In genomic region chr2:205758051-205758450, GRCh38 we compare ENCODE assay signal across 11 cellular contexts.
DNase-seq lines count a peak whose midpoint lies in the region; ATAC-seq, FAIRE-seq and TF ChIP-seq lines count a peak whose summit lies in the region.
"Had no signal": no experiment of that assay in that cellular context is flagged by ENCODE, and none has a peak within 500 bp of the region (broad histone marks: within the 10 kb centered on the region; RNA-seq: fewer than 3 reads in every experiment).

No MANE protein-coding gene starts in this region.

- no peaks in the 10 kb centered on the region for H4K20me1 ChIP-seq in astrocyte (ENCODE audit: insufficient read depth, low read length)

- H3K27me3 ChIP-seq in astrocyte (ENCODE audit: insufficient read depth, low read length) (no peaks in the 10 kb centered on the region), heart left ventricle (no peaks in the 10 kb centered on the region), stomach (no peaks in the 10 kb centered on the region), BE2C (no peaks in the 10 kb centered on the region)

- DNase-seq in HCEC 1CT, result peak; percentile 62
- peak; percentile 94 for DNase-seq in astrocyte (ENCODE audit: low read depth)
- DNase-seq in heart left ventricle, result no peak
- no peak for DNase-seq in stomach
- no peak for DNase-seq in BE2C
- DNase-seq in activated CD4-positive, alpha-beta T cell treated with anti-CD3 and anti-CD28 coated beads, Interleukin-2, amount 50 U/mL, for 4 hours, result no peak
- no peak for DNase-seq in putamen (ENCODE audit: low spot score)
- DNase-seq in kidney glomerular epithelial cell (lab: John Stamatoyannopoulos, UW), result no peak
- DNase-seq: cerebellar nuclear complex; NK-92 treated with Interleukin-12 subunit alpha and Interleukin-12 subunit beta, amount 100 ng/mL, for 24 hours had no signal

- no peak overlapping the region for H3K4me3 Mint-ChIP-seq in astrocyte (ENCODE audit: unreplicated experiment)

- H3K4me1 ChIP-seq in astrocyte (ENCODE audit: insufficient read depth, low read length) (peaks cover 60% of the 10 kb centered on the region), heart left ventricle (peaks cover 0 to 52% (median 12%) of the 10 kb centered on the region in 12 donors), stomach (peaks cover 5 to 84% (median 38%) of the 10 kb centered on the region in 4 donors), BE2C (peaks cover 16% of the 10 kb centered on the region)

- H3K9me3 ChIP-seq in astrocyte (ENCODE audit: insufficient read depth, low read depth, low read length), result no peaks in the 10 kb centered on the region
- H3K9me3 ChIP-seq in heart left ventricle, result no peaks in the 10 kb centered on the region
- no peaks in the 10 kb centered on the region for H3K9me3 ChIP-seq in stomach
- no peaks in the 10 kb centered on the region for H3K9me3 ChIP-seq in BE2C
- H3K9me3 ChIP-seq: neutrophil had no signal

- no peak for TF ChIP-seq EP300 in stomach (IDR thresholded peaks at IDR 0.05)

- H3K4me3 ChIP-seq in astrocyte (ENCODE audit: insufficient read depth, low read depth, low read length), result no peak overlapping the region
- no peak overlapping the region for H3K4me3 ChIP-seq in heart left ventricle
- no peak overlapping the region for H3K4me3 ChIP-seq in stomach
- H3K4me3 ChIP-seq in BE2C (ENCODE audit: low read depth, low read length), result no peak overlapping the region

- peak overlapping the region; percentile 11 for H3K27ac Mint-ChIP-seq in astrocyte (ENCODE audit: unreplicated experiment)

- H3K4me2 ChIP-seq in astrocyte (ENCODE audit: low read length), result peak overlapping the region; percentile 57

- H2AFZ ChIP-seq in astrocyte (ENCODE audit: low read depth, low read length), result no peak overlapping the region

- H3K4me1 Mint-ChIP-seq in astrocyte (ENCODE audit: low read depth, unreplicated experiment), result peaks cover 40% of the 10 kb centered on the region

- peak overlapping the region; percentile 37 for H3K9ac ChIP-seq in astrocyte (ENCODE audit: low read length)

- peak; percentile 40 to 72 (median 50) for ATAC-seq in heart left ventricle

- peaks cover 9% of the 10 kb centered on the region for H3K27me3 Mint-ChIP-seq in astrocyte (ENCODE audit: low read depth, unreplicated experiment)

- intact Hi-C loops in heart left ventricle (cut with DNase I), result loop anchor here in 4 of 10 donors (5.0 kb wide), 2 partner anchors 51 to 71 kb away; no protein-coding TSS in a partner anchor
- intact Hi-C loops in stomach (cut with DNase I; ENCODE audit: low total_unique reads), result no loop called here

- WGBS in heart left ventricle, 4 donors, result 54 to 65% (median 59%) methylated on average over 4 of the region's 4 CpGs
- WGBS in stomach, 5 donors, result 53 to 78% (median 72%) methylated on average over 4 of the region's 4 CpGs

- no peaks in the 10 kb centered on the region for H3K79me2 ChIP-seq in astrocyte (ENCODE audit: insufficient read depth, low read length)

- no peak for TF ChIP-seq CTCF in astrocyte (IDR thresholded peaks at IDR 0.05; ENCODE audit: insufficient read depth, low read depth, low read length)
- TF ChIP-seq CTCF in heart left ventricle (IDR thresholded peaks at IDR 0.05), result no peak
- TF ChIP-seq CTCF in stomach (IDR thresholded peaks at IDR 0.05), result no peak
- no peak for TF ChIP-seq CTCF in BE2C (IDR thresholded peaks at IDR 0.05; ENCODE audit: low read depth, low read length)

- H3K36me3 ChIP-seq in astrocyte (ENCODE audit: insufficient read depth, low read length) (peaks cover 15% of the 10 kb centered on the region), heart left ventricle (peaks cover 0 to 24% (median 3%) of the 10 kb centered on the region in 9 donors), stomach (peaks cover 0 to 14% (median 8%) of the 10 kb centered on the region in 4 donors), BE2C (no peaks in the 10 kb centered on the region)
- H3K36me3 ChIP-seq: neutrophil had no signal

- H3K27ac ChIP-seq in astrocyte (ENCODE audit: low read depth, low read length) (peak overlapping the region; percentile 70), heart left ventricle (peak overlapping the region in 7 of 12 donors; percentile 8 to 75 (median 35)), stomach (peak overlapping the region in 4 of 5 donors; percentile 28 to 80 (median 56))
- H3K27ac ChIP-seq: neutrophil had no signal

- FAIRE-seq in astrocyte (lab: Jason Lieb, UNC), result peak; percentile 81

- H3K9me3 Mint-ChIP-seq in astrocyte (ENCODE audit: unreplicated experiment), result no peaks in the 10 kb centered on the region

- peaks cover 10% of the 10 kb centered on the region for H3K36me3 Mint-ChIP-seq in astrocyte (ENCODE audit: low read depth, unreplicated experiment)

- no peak for TF ChIP-seq POLR2A in heart left ventricle (IDR thresholded peaks at IDR 0.05)
- TF ChIP-seq POLR2A in stomach (IDR thresholded peaks at IDR 0.05), result no peak

Comparison
In these comparisons a context has a peak if more than half of its experiments do, and no peak if none do; other contexts are left out.
1. DNase-seq: peak in HCEC 1CT (single experiment) and astrocyte (single experiment); none in heart left ventricle (0 of 5), stomach (single experiment), BE2C (single experiment), activated CD4-positive, alpha-beta T cell treated with anti-CD3 and anti-CD28 coated beads, Interleukin-2, amount 50 U/mL, for 4 hours (0 of 2), putamen (single experiment) and kidney glomerular epithelial cell (single experiment).
2. Peak in every context shown above with its lines, with median percentiles within 50 percentile points of each other: H3K27ac ChIP-seq.